12 cellular contexts compared by ENCODE assay signal in the genomic region with DNA sequence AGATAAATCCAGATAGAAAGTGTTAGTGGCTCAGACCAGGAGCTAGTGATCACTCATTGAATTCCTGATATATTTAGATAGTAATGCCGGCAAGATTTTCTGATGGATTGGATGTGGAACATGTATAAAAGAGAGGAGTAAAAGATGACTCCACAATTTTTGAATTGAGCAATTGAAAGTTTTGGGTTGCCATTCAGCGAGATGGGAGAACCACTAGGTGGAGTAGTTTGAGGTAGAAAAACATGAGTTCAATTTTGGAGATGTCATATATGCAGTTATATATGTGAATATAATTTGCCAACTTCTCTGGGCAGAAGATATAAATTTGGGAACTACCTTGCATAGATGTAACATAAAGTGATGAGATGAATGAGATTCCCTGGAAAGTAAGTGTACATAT.
DNase-seq lines count a peak whose midpoint lies in the region; ATAC-seq and TF ChIP-seq lines count a peak whose summit lies in the region.
"Had no signal": no experiment of that assay in that cellular context is flagged by ENCODE, and none has a peak within 500 bp of the region (broad histone marks: within the 10 kb centered on the region; RNA-seq: fewer than 3 reads in every experiment).

No MANE protein-coding gene starts in this region.

- no peaks in the 10 kb centered on the region for H3F3A ChIP-seq in MM.1S (ENCODE audit: insufficient read depth, low read length)

- H3K9me3 ChIP-seq in heart left ventricle (peaks cover 0 to 6% (median 0%) of the 10 kb centered on the region in 12 donors), MM.1S (replicated peaks; ENCODE audit: insufficient read depth, low read length) (no peaks in the 10 kb centered on the region)

- no peak overlapping the region for H3K4me2 ChIP-seq in MM.1S (ENCODE audit: low read depth, low read length)

- no peaks in the 10 kb centered on the region for H3K4me1 Mint-ChIP-seq in type B pancreatic cell (ENCODE audit: unreplicated experiment)
- H3K4me1 Mint-ChIP-seq: activated naive CD8-positive, alpha-beta T cell treated with anti-CD3 and anti-CD28 coated beads for 36 hours had no signal

- TF ChIP-seq POLR2A in heart left ventricle (IDR thresholded peaks at IDR 0.05), result no peak

- no peak overlapping the region for H3K27ac Mint-ChIP-seq in type B pancreatic cell
- H3K27ac Mint-ChIP-seq: activated naive CD8-positive, alpha-beta T cell treated with anti-CD3 and anti-CD28 coated beads for 36 hours; CD8-positive, alpha-beta T cell had no signal

- no peaks in the 10 kb centered on the region for H3K9me2 ChIP-seq in MM.1S (replicated peaks; ENCODE audit: insufficient read depth, low read length)

- no peaks in the 10 kb centered on the region for H4K20me1 ChIP-seq in MM.1S (ENCODE audit: insufficient read depth, low read length)

- TF ChIP-seq CTCF in heart left ventricle (IDR thresholded peaks at IDR 0.05) (peak in 11 of 12 donors; percentile 4 to 49 (median 30)), MM.1S (IDR thresholded peaks at IDR 0.05; ENCODE audit: low read length) (peak; percentile 54), coronary artery (IDR thresholded peaks at IDR 0.05) (peak; percentile 12), type B pancreatic cell (conservative IDR thresholded peaks at IDR 0.05) (peak; percentile 67)

- H3K9me3 Mint-ChIP-seq in type B pancreatic cell, result no peaks in the 10 kb centered on the region
- H3K9me3 Mint-ChIP-seq: activated naive CD8-positive, alpha-beta T cell treated with anti-CD3 and anti-CD28 coated beads for 36 hours; CD8-positive, alpha-beta T cell had no signal

- no peak overlapping the region for H3K4me3 Mint-ChIP-seq in type B pancreatic cell
- H3K4me3 Mint-ChIP-seq: activated naive CD8-positive, alpha-beta T cell treated with anti-CD3 and anti-CD28 coated beads for 36 hours; CD8-positive, alpha-beta T cell had no signal

- no peak overlapping the region for H3K27ac ChIP-seq in heart left ventricle
- H3K27ac ChIP-seq in MM.1S (ENCODE audit: low read length), result no peak overlapping the region
- no peak overlapping the region for H3K27ac ChIP-seq in coronary artery
- H3K27ac ChIP-seq: esophagus muscularis mucosa had no signal

- intact Hi-C loops in heart left ventricle (cut with DNase I) (no loop called here), left ventricle myocardium superior (cut with micrococcal nuclease) (no loop called here)

- no peaks in the 10 kb centered on the region for H3K4me1 ChIP-seq in heart left ventricle
- H3K4me1 ChIP-seq in MM.1S (ENCODE audit: low read length), result no peaks in the 10 kb centered on the region
- H3K4me1 ChIP-seq: esophagus muscularis mucosa had no signal

- WGBS in heart left ventricle, 4 donors, result 78 to 86% (median 85%) methylated on average over 2 of the region's 2 CpGs

- no peak overlapping the region for H3K9ac ChIP-seq in MM.1S (ENCODE audit: low read length)

- H3K36me3 ChIP-seq in heart left ventricle (no peaks in the 10 kb centered on the region), MM.1S (replicated peaks; ENCODE audit: insufficient read depth, low read length) (no peaks in the 10 kb centered on the region)
- H3K36me3 ChIP-seq: esophagus muscularis mucosa had no signal

- no peaks in the 10 kb centered on the region for H3K27me3 ChIP-seq in heart left ventricle
- H3K27me3 ChIP-seq in MM.1S (replicated peaks; ENCODE audit: insufficient read depth, low read length), result no peaks in the 10 kb centered on the region
- H3K27me3 ChIP-seq: esophagus muscularis mucosa had no signal

- no peaks in the 10 kb centered on the region for H3K27me3 Mint-ChIP-seq in type B pancreatic cell
- H3K27me3 Mint-ChIP-seq: activated naive CD8-positive, alpha-beta T cell treated with anti-CD3 and anti-CD28 coated beads for 36 hours had no signal

- ATAC-seq in heart left ventricle, result no peak
- no peak for ATAC-seq in left ventricle myocardium superior
- ATAC-seq in HG02870 (IDR thresholded peaks at IDR 0.05; ENCODE audit: unreplicated experiment), result no peak
- ATAC-seq: CD8-positive, alpha-beta T cell had no signal

- no peak overlapping the region for H2AFZ ChIP-seq in MM.1S (ENCODE audit: low read length)

- DNase-seq in heart left ventricle, result no peak
- no peak for DNase-seq in left ventricle myocardium superior
- DNase-seq in MM.1S, result peak; percentile 16
- no peak for DNase-seq in coronary artery (ENCODE audit: low spot score)
- DNase-seq in type B pancreatic cell (ENCODE audit: extremely low spot score, unreplicated experiment), result no peak
- DNase-seq in NCI-H2107 (lab: John Stamatoyannopoulos, UW), result no peak
- DNase-seq in T1000 (lab: John Stamatoyannopoulos, UW), result no peak
- DNase-seq: activated naive CD8-positive, alpha-beta T cell treated with anti-CD3 and anti-CD28 coated beads for 36 hours; CD8-positive, alpha-beta T cell; stimulated activated CD4-positive, alpha-beta T cell treated with anti-CD3 and anti-CD28 coated beads, Interleukin-12 subunit alpha, Interleukin-12 subunit beta, amount 100 ng/mL, for 4 hours had no signal

- H3K4me3 ChIP-seq in heart left ventricle (no peak overlapping the region), MM.1S (ENCODE audit: low read length) (no peak overlapping the region), coronary artery (no peak overlapping the region)
- H3K4me3 ChIP-seq: esophagus muscularis mucosa had no signal

- H3K79me2 ChIP-seq in MM.1S (ENCODE audit: low read length), result no peaks in the 10 kb centered on the region

- H3K36me3 Mint-ChIP-seq in type B pancreatic cell, result no peaks in the 10 kb centered on the region
- H3K36me3 Mint-ChIP-seq: activated naive CD8-positive, alpha-beta T cell treated with anti-CD3 and anti-CD28 coated beads for 36 hours; CD8-positive, alpha-beta T cell had no signal

Comparison
In these comparisons a context has a peak if more than half of its experiments do, and no peak if none do; other contexts are left out.
1. CTCF ChIP-seq: peak in every context shown above with its lines; median percentile 67 in type B pancreatic cell; 54 in MM.1S; 30 in heart left ventricle; 12 in coronary artery.